Comparison of ENCODE assay signal across 28 cellular contexts in genomic region chr5:173594061-173594460, GRCh38.
"Had no signal": no experiment of that assay in that cellular context is flagged by ENCODE, and none has a peak within 500 bp of the region (broad histone marks: within the 10 kb centered on the region; RNA-seq: fewer than 3 reads in every experiment).

No MANE protein-coding gene starts in this region.

- H3K27ac ChIP-seq: adrenal gland, RWPE1 had no signal

- H3K4me3 ChIP-seq: adrenal gland had no signal

- H3K27me3 ChIP-seq: adrenal gland had no signal

- DNase-seq: activated CD4-positive, alpha-beta memory T cell treated with anti-CD3 and anti-CD28 coated beads for 36 hours; activated CD4-positive, alpha-beta T cell treated with anti-CD3 and anti-CD28 coated beads for 1 hour; activated CD4-positive, alpha-beta T cell treated with anti-CD3 and anti-CD28 coated beads, Interleukin-2, amount 10 ng/mL, durations not matched to agents 7 days and 5 days; activated CD8-positive, alpha-beta memory T cell treated with anti-CD3 and anti-CD28 coated beads for 24 hours; activated gamma-delta T cell; activated naive CD4-positive, alpha-beta T cell treated with anti-CD3 and anti-CD28 coated beads for 36 hours; activated naive CD8-positive, alpha-beta T cell treated with anti-CD3 and anti-CD28 coated beads for 36 hours; activated T-cell treated with anti-CD3 and anti-CD28 coated beads, Interleukin-2, amount 50 U/mL, for 48 hours; adrenal gland; anterior cingulate cortex; central memory CD4-positive, alpha-beta T cell; KG1; NCI-H1048; NCI-H146; NCI-H1930; NCI-H2171; NCI-H2227 treated with DMSO at 0.1 percent for 48 hours; NCI-H446 treated with DMSO at 0.1 percent for 48 hours; NCI-H524 treated with DMSO at 0.1 percent for 48 hours; NCI-H82; OCI-M1; SHP77; T-helper 17 cell; T-helper 9 cell had no signal

- H3K36me3 ChIP-seq: adrenal gland had no signal

- ATAC-seq: activated T-helper 17 cell treated with anti-CD3 and anti-CD28 coated beads, Interleukin-2, amount 50 U/mL, for 72 hours; Panc1; T-helper 17 cell; WTC11 had no signal
